Comparison of ENCODE assay signal across 1 cellular context in genomic region chr15:44728576-44729393, GRCh38.
TF ChIP-seq lines count a peak whose summit lies in the region.

No MANE protein-coding gene starts in this region.

TF ChIP-seq in HepG2, 621 proteins besides CTCF, POLR2A, EP300 and RAD21 (continued from another document and continues in another):
- TF ChIP-seq TFE3 (CRISPR knock-in tag; IDR thresholded peaks at IDR 0.05) (peak; percentile 47), CEBPB (IDR thresholded peaks at IDR 0.05; ENCODE audit: borderline replicate concordance, low read depth, low read length) (no peak), AFF4 (CRISPR knock-in tag; IDR thresholded peaks at IDR 0.05) (no peak), HNF4A (CRISPR knock-in tag; IDR thresholded peaks at IDR 0.05) (peak; percentile 13; the same call in 1 of the 2 replicates), PBX3 (CRISPR knock-in tag; IDR thresholded peaks at IDR 0.05; ENCODE audit: borderline replicate concordance) (no peak), MXD3 (CRISPR knock-in tag; IDR thresholded peaks at IDR 0.05) (no peak), FLYWCH1 (CRISPR knock-in tag; IDR thresholded peaks at IDR 0.05) (no peak), NFYC (CRISPR knock-in tag; IDR thresholded peaks at IDR 0.05) (peak; percentile 81), ZKSCAN1 (IDR thresholded peaks at IDR 0.05; ENCODE audit: low read length) (no peak), THAP11 (CRISPR knock-in tag; IDR thresholded peaks at IDR 0.05) (peak; percentile 45), TBX2 (CRISPR knock-in tag; IDR thresholded peaks at IDR 0.05; ENCODE audit: borderline replicate concordance) (peak; percentile 60), ZSCAN31 (CRISPR knock-in tag; IDR thresholded peaks at IDR 0.05; ENCODE audit: low read depth) (0 out of 2 replicates have a peak, but pooled peaks have one; percentile 38), ZNF713 (CRISPR knock-in tag; IDR thresholded peaks at IDR 0.05) (no peak), SUZ12 (IDR thresholded peaks at IDR 0.05; ENCODE audit: low read depth, low read length) (no peak), ZNF770 (CRISPR knock-in tag; IDR thresholded peaks at IDR 0.05) (peak; percentile 92), ZSCAN25 (CRISPR knock-in tag; IDR thresholded peaks at IDR 0.05) (peak; percentile 52; the same call in 1 of the 2 replicates), JUND (CRISPR knock-in tag; IDR thresholded peaks at IDR 0.05) (peak; percentile 65; the same call in 1 of the 2 replicates), TFAP4 (IDR thresholded peaks at IDR 0.05; ENCODE audit: borderline replicate concordance, low read depth) (peak; percentile 88), ZNF484 (CRISPR knock-in tag; IDR thresholded peaks at IDR 0.05; ENCODE audit: borderline replicate concordance, low read depth) (no peak), MAFG (CRISPR knock-in tag; IDR thresholded peaks at IDR 0.05) (no peak), RELA (CRISPR knock-in tag; IDR thresholded peaks at IDR 0.05) (no peak; the same call in 1 of the 2 replicates), DBP (CRISPR knock-in tag; IDR thresholded peaks at IDR 0.05; ENCODE audit: not compliant biosample characterization) (no peak), ATF7 (IDR thresholded peaks at IDR 0.05) (no peak), ATF7 (CRISPR knock-in tag; IDR thresholded peaks at IDR 0.05) (no peak), ATF6 (CRISPR knock-in tag; conservative IDR thresholded peaks at IDR 0.05) (no peak), ZNF556 (CRISPR knock-in tag; IDR thresholded peaks at IDR 0.05; ENCODE audit: borderline replicate concordance) (no peak), TAF15 (IDR thresholded peaks at IDR 0.05; ENCODE audit: low read depth, low read length, poor library complexity, severe bottlenecking) (no peak), ZNF468 (CRISPR knock-in tag; IDR thresholded peaks at IDR 0.05) (no peak), ZNF773 (CRISPR knock-in tag; IDR thresholded peaks at IDR 0.05; ENCODE audit: borderline replicate concordance) (no peak), ZNF780A (CRISPR knock-in tag; IDR thresholded peaks at IDR 0.05) (no peak), TBX3 (IDR thresholded peaks at IDR 0.05; ENCODE audit: borderline replicate concordance) (no peak), ZNF124 (CRISPR knock-in tag; IDR thresholded peaks at IDR 0.05) (no peak), TIGD3 (CRISPR knock-in tag; IDR thresholded peaks at IDR 0.05; ENCODE audit: borderline replicate concordance) (peak; percentile 52; the same call in 1 of the 2 replicates), ZNF83 (CRISPR knock-in tag; IDR thresholded peaks at IDR 0.05; ENCODE audit: borderline replicate concordance) (peak; percentile 56; the same call in 1 of the 2 replicates), ZNF160 (CRISPR knock-in tag; IDR thresholded peaks at IDR 0.05) (no peak), GLI4 (CRISPR knock-in tag; IDR thresholded peaks at IDR 0.05; ENCODE audit: borderline replicate concordance) (no peak), MTA3 (CRISPR knock-in tag; IDR thresholded peaks at IDR 0.05) (no peak), REST (IDR thresholded peaks at IDR 0.05; ENCODE audit: borderline replicate concordance in 1 of 2, low read depth in 1 of 2, low read length in 2 of 2) (no peak), ZNF138 (CRISPR knock-in tag; IDR thresholded peaks at IDR 0.05; ENCODE audit: low read depth) (no peak), ZNF234 (CRISPR knock-in tag; conservative IDR thresholded peaks at IDR 0.05) (no peak), ZNF10 (CRISPR knock-in tag; IDR thresholded peaks at IDR 0.05; ENCODE audit: borderline replicate concordance, low read depth) (no peak), ZNF660 (CRISPR knock-in tag; IDR thresholded peaks at IDR 0.05; ENCODE audit: borderline replicate concordance, low read depth) (no peak)
